In the genomic region with DNA sequence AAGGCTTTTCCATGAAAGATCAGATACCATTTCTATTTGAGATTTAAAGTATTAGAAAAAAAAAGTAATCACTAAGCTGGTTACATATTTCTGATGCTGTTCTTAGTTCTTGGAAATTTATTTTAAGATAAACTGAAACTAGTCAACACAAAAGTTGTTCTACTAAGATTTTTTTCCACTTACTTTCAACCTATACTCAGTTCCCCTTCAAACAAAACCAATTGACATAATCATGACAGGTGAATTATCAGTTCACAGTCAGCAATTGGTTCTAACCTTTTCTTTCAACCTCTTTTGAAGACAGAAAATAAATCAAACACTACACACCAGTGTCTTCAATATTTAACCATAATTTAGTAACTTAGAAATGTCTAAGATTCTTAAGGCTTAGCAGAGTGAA, we compare ENCODE assay signal across 34 cellular contexts.
"Had no signal": no experiment of that assay in that cellular context is flagged by ENCODE, and none has a peak within 500 bp of the region (broad histone marks: within the 10 kb centered on the region; RNA-seq: fewer than 3 reads in every experiment).

No MANE protein-coding gene starts in this region.

- H3K36me3 Mint-ChIP-seq: activated CD8-positive, alpha-beta memory T cell treated with anti-CD3 and anti-CD28 coated beads, Interleukin-2, amount 10 ng/mL, durations not matched to agents 7 days and 5 days; activated naive CD4-positive, alpha-beta T cell treated with anti-CD3 and anti-CD28 coated beads, Interleukin-2, amount 10 ng/mL, durations not matched to agents 7 days and 5 days; activated naive CD4-positive, alpha-beta T cell treated with anti-CD3 and anti-CD28 coated beads, Interleukin-2, amount 50 U/mL, for 24 hours; activated naive CD8-positive, alpha-beta T cell treated with anti-CD3 and anti-CD28 coated beads for 36 hours had no signal

- H3K27ac Mint-ChIP-seq: activated B cell treated with CpG ODN at 0.5 μM for 24 hours; activated CD4-positive, alpha-beta memory T cell treated with anti-CD3 and anti-CD28 coated beads, Interleukin-2, amount 10 ng/mL, durations not matched to agents 7 days and 5 days; activated CD4-positive, alpha-beta T cell treated with anti-CD3 and anti-CD28 coated beads, Interleukin-2, amount 10 ng/mL, durations not matched to agents 24 days and 14 days; activated CD8-positive, alpha-beta memory T cell treated with anti-CD3 and anti-CD28 coated beads, Interleukin-2, amount 10 ng/mL, durations not matched to agents 7 days and 5 days; activated CD8-positive, alpha-beta T cell treated with anti-CD3 and anti-CD28 coated beads, Interleukin-2, amount 10 ng/mL, durations not matched to agents 7 days and 5 days; activated naive CD4-positive, alpha-beta T cell treated with anti-CD3 and anti-CD28 coated beads, Interleukin-2, amount 10 ng/mL, durations not matched to agents 7 days and 5 days; activated naive CD4-positive, alpha-beta T cell treated with anti-CD3 and anti-CD28 coated beads, Interleukin-2, amount 50 U/mL, for 24 hours; activated naive CD8-positive, alpha-beta T cell treated with anti-CD3 and anti-CD28 coated beads for 36 hours; activated T-cell treated with anti-CD3 and anti-CD28 coated beads, Interleukin-2, amount 50 U/mL, for 24 hours; activated T-helper 2 cell treated with anti-CD3 and anti-CD28 coated beads, Interferon-gamma antibody, Interleukin-2, Interleukin-4, amounts not matched to agents 10 μg/mL and 5 μg/mL and 100 μg/mL, durations not matched to agents 14 hours and 24 hours and 36 hours; T-helper 1 cell treated with Interleukin-12 subunit alpha and Interleukin-12 subunit beta and Interleukin-4 antibody, amounts not matched to agents 30 μg/mL and 1 μg/mL, for 36 hours; T-helper 2 cell treated with Interferon-gamma antibody and Interleukin-4, amounts not matched to agents 5 μg/mL and 100 μg/mL, for 36 hours had no signal

- H3K27me3 Mint-ChIP-seq: activated B cell treated with CpG ODN at 0.5 μM for 24 hours; activated CD4-positive, alpha-beta memory T cell treated with anti-CD3 and anti-CD28 coated beads, Interleukin-2, amount 10 ng/mL, durations not matched to agents 7 days and 5 days; activated CD4-positive, alpha-beta T cell treated with anti-CD3 and anti-CD28 coated beads, Interleukin-2, amount 10 ng/mL, durations not matched to agents 24 days and 14 days; activated CD8-positive, alpha-beta memory T cell treated with anti-CD3 and anti-CD28 coated beads, Interleukin-2, amount 10 ng/mL, durations not matched to agents 7 days and 5 days; activated naive CD4-positive, alpha-beta T cell treated with anti-CD3 and anti-CD28 coated beads, Interleukin-2, amount 10 ng/mL, durations not matched to agents 7 days and 5 days; activated naive CD4-positive, alpha-beta T cell treated with anti-CD3 and anti-CD28 coated beads, Interleukin-2, amount 50 U/mL, for 24 hours; activated naive CD8-positive, alpha-beta T cell treated with anti-CD3 and anti-CD28 coated beads for 36 hours; activated T-cell treated with anti-CD3 and anti-CD28 coated beads, Interleukin-2, amount 50 U/mL, for 24 hours had no signal

- DNase-seq: activated B cell treated with CpG ODN at 0.5 μM for 24 hours; activated CD4-positive, alpha-beta memory T cell treated with anti-CD3 and anti-CD28 coated beads, Interleukin-2, amount 10 ng/mL, durations not matched to agents 7 days and 5 days; activated CD4-positive, alpha-beta T cell treated with anti-CD3 and anti-CD28 coated beads for 4 hours; activated CD4-positive, alpha-beta T cell treated with anti-CD3 and anti-CD28 coated beads, Interleukin-2, amount 10 ng/mL, durations not matched to agents 24 days and 14 days; activated CD4-positive, alpha-beta T cell treated with anti-CD3 and anti-CD28 coated beads, Interleukin-2, amount 50 U/mL, for 48 hours; activated CD4-positive, CD25-positive, alpha-beta regulatory T cell treated with anti-CD3 and anti-CD28 coated beads, Interleukin-2, amount 50 U/mL, for 72 hours; activated CD8-positive, alpha-beta memory T cell treated with anti-CD3 and anti-CD28 coated beads for 24 hours; activated CD8-positive, alpha-beta memory T cell treated with anti-CD3 and anti-CD28 coated beads, Interleukin-2, amount 10 ng/mL, durations not matched to agents 7 days and 5 days; activated CD8-positive, alpha-beta memory T cell treated with anti-CD3 and anti-CD28 coated beads, Interleukin-2, amount 50 U/mL, for 48 hours; activated CD8-positive, alpha-beta T cell treated with anti-CD3 and anti-CD28 coated beads, Interleukin-2, amount 10 ng/mL, durations not matched to agents 7 days and 5 days; activated effector memory CD4-positive, alpha-beta T cell treated with Interleukin-2 at 50 U/mL for 16 hours; activated gamma-delta T cell; activated naive CD4-positive, alpha-beta T cell treated with anti-CD3 and anti-CD28 coated beads, Interleukin-2, amount 10 ng/mL, durations not matched to agents 7 days and 5 days; activated naive CD4-positive, alpha-beta T cell treated with Interleukin-2 at 50 U/mL for 16 hours; activated naive CD8-positive, alpha-beta T cell treated with anti-CD3 and anti-CD28 coated beads for 36 hours; activated T-cell treated with anti-CD3 and anti-CD28 coated beads, Interleukin-2, amount 50 U/mL, for 24 hours; activated T-cell treated with anti-CD3 and anti-CD28 coated beads, Interleukin-2, amount 50 U/mL, for 48 hours; adrenal gland; amniotic stem cell; aorta; body of pancreas; brain microvascular endothelial cell; central memory CD4-positive, alpha-beta T cell; T-helper 1 cell; T-helper 2 cell; T-helper 9 cell had no signal

- H3K27me3 ChIP-seq: adrenal gland, body of pancreas, brain microvascular endothelial cell, breast epithelium had no signal

- H3K27ac ChIP-seq: adrenal gland, body of pancreas, brain microvascular endothelial cell, breast epithelium, VCaP had no signal

- H3K4me3 ChIP-seq: adrenal gland, body of pancreas, breast epithelium had no signal

- ATAC-seq: activated CD8-positive, alpha-beta memory T cell treated with anti-CD3 and anti-CD28 coated beads, Interleukin-2, amount 10 ng/mL, durations not matched to agents 7 days and 5 days; activated CD8-positive, alpha-beta T cell treated with anti-CD3 and anti-CD28 coated beads, Interleukin-2, amount 10 ng/mL, durations not matched to agents 7 days and 5 days; body of pancreas had no signal

- H3K4me1 Mint-ChIP-seq: activated CD4-positive, alpha-beta memory T cell treated with anti-CD3 and anti-CD28 coated beads, Interleukin-2, amount 10 ng/mL, durations not matched to agents 7 days and 5 days; activated CD4-positive, alpha-beta T cell treated with anti-CD3 and anti-CD28 coated beads, Interleukin-2, amount 10 ng/mL, durations not matched to agents 24 days and 14 days; activated CD8-positive, alpha-beta memory T cell treated with anti-CD3 and anti-CD28 coated beads, Interleukin-2, amount 10 ng/mL, durations not matched to agents 7 days and 5 days; activated naive CD4-positive, alpha-beta T cell treated with anti-CD3 and anti-CD28 coated beads, Interleukin-2, amount 10 ng/mL, durations not matched to agents 7 days and 5 days; activated naive CD4-positive, alpha-beta T cell treated with anti-CD3 and anti-CD28 coated beads, Interleukin-2, amount 50 U/mL, for 24 hours; activated naive CD8-positive, alpha-beta T cell treated with anti-CD3 and anti-CD28 coated beads for 36 hours had no signal

- H3K4me1 ChIP-seq: adrenal gland, body of pancreas, breast epithelium had no signal

- H3K4me3 Mint-ChIP-seq: activated B cell treated with CpG ODN at 0.5 μM for 24 hours; activated CD4-positive, alpha-beta memory T cell treated with anti-CD3 and anti-CD28 coated beads, Interleukin-2, amount 10 ng/mL, durations not matched to agents 7 days and 5 days; activated CD4-positive, alpha-beta T cell treated with anti-CD3 and anti-CD28 coated beads, Interleukin-2, amount 10 ng/mL, durations not matched to agents 24 days and 14 days; activated CD8-positive, alpha-beta memory T cell treated with anti-CD3 and anti-CD28 coated beads, Interleukin-2, amount 10 ng/mL, durations not matched to agents 7 days and 5 days; activated CD8-positive, alpha-beta T cell treated with anti-CD3 and anti-CD28 coated beads, Interleukin-2, amount 10 ng/mL, durations not matched to agents 7 days and 5 days; activated naive CD4-positive, alpha-beta T cell treated with anti-CD3 and anti-CD28 coated beads, Interleukin-2, amount 10 ng/mL, durations not matched to agents 7 days and 5 days; activated naive CD4-positive, alpha-beta T cell treated with anti-CD3 and anti-CD28 coated beads, Interleukin-2, amount 50 U/mL, for 24 hours; activated naive CD8-positive, alpha-beta T cell treated with anti-CD3 and anti-CD28 coated beads for 36 hours; activated T-cell treated with anti-CD3 and anti-CD28 coated beads, Interleukin-2, amount 50 U/mL, for 24 hours; T-helper 1 cell treated with Interleukin-12 subunit alpha and Interleukin-12 subunit beta and Interleukin-4 antibody, amounts not matched to agents 30 μg/mL and 1 μg/mL, for 36 hours; T-helper 2 cell treated with Interferon-gamma antibody and Interleukin-4, amounts not matched to agents 5 μg/mL and 100 μg/mL, for 36 hours had no signal

- FAIRE-seq: astrocyte, TTC549 had no signal

- H3K9me3 ChIP-seq: adrenal gland, body of pancreas, breast epithelium had no signal

- H3K36me3 ChIP-seq: adrenal gland, brain microvascular endothelial cell, breast epithelium had no signal
